Comparison of ENCODE assay signal across 1 cellular context in the genomic region with DNA sequence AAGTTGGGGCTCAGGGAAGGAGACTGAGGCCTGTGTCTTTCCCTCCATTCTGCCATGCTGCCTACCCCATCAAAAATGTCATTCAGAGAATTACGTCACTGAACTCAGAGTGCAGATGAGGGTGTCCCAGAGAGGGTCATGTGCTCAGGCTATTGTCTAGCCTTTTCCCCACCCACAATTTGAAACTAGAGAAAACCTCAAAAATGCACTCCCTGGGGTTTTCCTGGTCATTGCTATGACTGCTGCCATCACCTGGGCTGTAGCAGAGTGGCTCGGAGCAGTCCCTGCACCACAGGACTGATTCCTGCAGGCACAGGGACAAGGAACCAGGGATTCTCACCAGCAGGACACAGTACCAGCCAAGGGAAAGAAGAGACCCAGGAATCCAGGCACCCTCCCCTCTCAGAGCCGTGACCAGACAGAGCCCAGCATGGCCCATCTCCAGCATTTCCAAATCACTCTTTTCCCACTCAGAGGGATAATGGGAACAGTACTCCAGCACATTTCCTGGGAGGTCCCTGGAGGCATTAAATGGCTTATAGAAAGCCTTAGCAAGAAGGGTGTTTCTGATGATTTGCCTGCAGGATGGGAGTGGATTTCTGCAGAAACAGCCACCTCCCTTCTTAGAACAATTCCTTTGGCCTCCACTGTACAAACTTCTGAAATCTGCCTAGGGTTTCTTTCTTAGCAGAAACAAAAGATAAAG.
TF ChIP-seq lines count a peak whose summit lies in the region.

No MANE protein-coding gene starts in this region.

TF ChIP-seq in HepG2, 621 proteins besides CTCF, POLR2A, EP300 and RAD21:
- TF ChIP-seq HOXA3 (CRISPR knock-in tag; IDR thresholded peaks at IDR 0.05) (no peak), ZNF234 (CRISPR knock-in tag; conservative IDR thresholded peaks at IDR 0.05) (no peak), RXRB (CRISPR knock-in tag; IDR thresholded peaks at IDR 0.05; ENCODE audit: borderline replicate concordance) (no peak), KDM5B (CRISPR knock-in tag; IDR thresholded peaks at IDR 0.05; ENCODE audit: borderline replicate concordance) (no peak), SALL2 (CRISPR knock-in tag; IDR thresholded peaks at IDR 0.05) (no peak), ATF7 (IDR thresholded peaks at IDR 0.05) (0 out of 2 replicates have a peak, but pooled peaks have one; percentile 13), ATF7 (CRISPR knock-in tag; IDR thresholded peaks at IDR 0.05) (no peak), ZNF224 (CRISPR knock-in tag; IDR thresholded peaks at IDR 0.05) (no peak), ARID2 (CRISPR knock-in tag; IDR thresholded peaks at IDR 0.05; ENCODE audit: borderline replicate concordance) (no peak), ZC3H4 (CRISPR knock-in tag; IDR thresholded peaks at IDR 0.05; ENCODE audit: borderline replicate concordance) (no peak), CREB1 (IDR thresholded peaks at IDR 0.05) (peak; percentile 39; the same call in 1 of the 2 replicates), CREB1 (CRISPR knock-in tag; IDR thresholded peaks at IDR 0.05) (no peak)
- TF ChIP-seq, protein P1, sequence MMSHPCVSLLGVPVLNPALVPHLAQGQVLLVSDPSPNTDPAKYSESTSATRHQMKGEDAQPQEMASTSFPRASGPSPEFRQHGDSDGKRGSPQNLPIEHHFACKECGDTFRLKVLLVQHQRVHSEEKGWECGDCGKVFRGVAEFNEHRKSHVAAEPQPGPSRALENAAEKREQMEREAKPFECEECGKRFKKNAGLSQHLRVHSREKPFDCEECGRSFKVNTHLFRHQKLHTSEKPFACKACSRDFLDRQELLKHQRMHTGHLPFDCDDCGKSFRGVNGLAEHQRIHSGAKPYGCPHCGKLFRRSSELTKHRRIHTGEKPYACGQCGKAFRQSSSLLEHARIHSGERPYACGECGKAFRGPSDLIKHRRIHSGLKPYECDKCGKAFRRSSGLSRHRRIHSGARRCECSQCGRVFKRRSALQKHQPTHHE (CRISPR knock-in tag; IDR thresholded peaks at IDR 0.05; ENCODE audit: borderline replicate concordance) = no peak
- TF ChIP-seq, protein P2, sequence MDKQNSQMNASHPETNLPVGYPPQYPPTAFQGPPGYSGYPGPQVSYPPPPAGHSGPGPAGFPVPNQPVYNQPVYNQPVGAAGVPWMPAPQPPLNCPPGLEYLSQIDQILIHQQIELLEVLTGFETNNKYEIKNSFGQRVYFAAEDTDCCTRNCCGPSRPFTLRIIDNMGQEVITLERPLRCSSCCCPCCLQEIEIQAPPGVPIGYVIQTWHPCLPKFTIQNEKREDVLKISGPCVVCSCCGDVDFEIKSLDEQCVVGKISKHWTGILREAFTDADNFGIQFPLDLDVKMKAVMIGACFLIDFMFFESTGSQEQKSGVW (CRISPR knock-in tag; IDR thresholded peaks at IDR 0.05; ENCODE audit: borderline replicate concordance) = no peak
